In the genomic region with DNA sequence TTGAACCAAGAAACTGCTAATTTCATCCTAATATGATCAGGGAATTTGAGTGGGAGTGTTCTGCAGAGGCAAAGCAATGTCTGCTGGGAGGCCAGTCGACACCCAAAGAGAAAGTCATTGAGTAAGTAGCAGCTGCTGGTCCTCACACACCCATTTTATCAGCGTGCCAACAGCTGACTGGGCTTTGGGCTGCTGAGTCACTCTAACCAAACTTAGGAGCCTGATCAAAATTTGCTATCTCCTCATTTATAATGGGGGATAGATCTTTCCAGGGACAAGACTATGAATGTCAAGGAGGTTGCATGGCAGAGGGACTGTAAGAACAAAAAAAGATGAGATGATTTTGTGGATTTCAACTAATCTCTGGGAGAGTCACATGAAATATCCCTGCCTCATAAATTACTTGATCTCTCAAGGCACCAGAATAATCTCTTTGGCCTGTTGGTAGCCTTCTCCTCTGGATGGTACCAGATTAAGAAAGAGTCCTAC, we compare ENCODE assay signal across 8 cellular contexts. TPM values are rescaled to one million over a fixed set of nuclear protein-coding genes. Genes with fewer than 3 reads are reported as not detected.
DNase-seq lines count a peak whose midpoint lies in the region; ATAC-seq and TF ChIP-seq lines count a peak whose summit lies in the region.

No MANE protein-coding gene starts in this region.

- H3K9me3 ChIP-seq in sigmoid colon: no peaks in the 10 kb centered on the region

- peak overlapping the region; percentile 35 to 69 (median 66) for H3K27ac ChIP-seq in sigmoid colon

- DNase-seq in EH (ENCODE audit: low read depth) (peak; percentile 87), NCI-H460 (ENCODE audit: extremely low read depth, low read depth) (peak; percentile 67), cardiac septum (ENCODE audit: low spot score) (peak; percentile 81), sigmoid colon (peak; percentile 83), NCI-H128 (lab: John Stamatoyannopoulos, UW; ENCODE audit: unreplicated experiment) (no peak)
- DNase-seq in activated T-helper 9 cell treated with anti-CD3 and anti-CD28 coated beads, Interleukin-2, amount 50 U/mL, for 16 hours (ENCODE audit: low read depth): peak; percentile 9

- H3K36me3 ChIP-seq in sigmoid colon: no peaks in the 10 kb centered on the region

- TF ChIP-seq POLR2A in sigmoid colon (IDR thresholded peaks at IDR 0.05): no peak

- TF ChIP-seq CTCF in sigmoid colon (IDR thresholded peaks at IDR 0.05): no peak

- ATAC-seq in GM21825 (IDR thresholded peaks at IDR 0.05; ENCODE audit: unreplicated experiment) (peak; percentile 27), GM19455 (IDR thresholded peaks at IDR 0.05; ENCODE audit: unreplicated experiment) (no peak)

- H3K4me1 ChIP-seq in sigmoid colon: peaks cover 0 to 58% (median 48%) of the 10 kb centered on the region in 4 donors

- 0 to 7% methylated on average over 2 of the region's 2 CpGs for WGBS in sigmoid colon, 2 donors

- no peaks in the 10 kb centered on the region for H3K27me3 ChIP-seq in sigmoid colon

- intact Hi-C loops in cardiac septum (cut with DNase I): no loop called here
- intact Hi-C loops in sigmoid colon (cut with DNase I): no loop called here

- TF ChIP-seq EP300 in sigmoid colon (IDR thresholded peaks at IDR 0.05): no peak

- no peak overlapping the region for H3K4me3 ChIP-seq in sigmoid colon

RNA-seq across cellular contexts. Expression of a gene that starts 32.9 kb away (rescaled TPM):
- total RNA-seq in NCI-H460 (2014; rRNA removed; shearing (Covaris generic)): not detected in 2 replicates
- not detected in 2 replicates for polyA plus RNA-seq in NCI-H460 (2014; cell fraction: nucleus; rRNA removed)
- total RNA-seq in cardiac septum (not detected), sigmoid colon (not detected)
- not detected for polyA plus RNA-seq in sigmoid colon

RNA-seq across cellular contexts. Expression of a gene that starts 35.9 kb away (rescaled TPM):
- 18.0 and 23.8 TPM in 2 replicates for total RNA-seq in NCI-H460 (2014; rRNA removed; shearing (Covaris generic))
- 38.1 and 45.3 TPM in 2 replicates for polyA plus RNA-seq in NCI-H460 (2014; cell fraction: nucleus; rRNA removed)
- total RNA-seq in cardiac septum (48.5 TPM), sigmoid colon (10 to 100 TPM; 18.5 to 33.5 (median 23.1) TPM)
- 10 to 100 TPM; 17.5 to 19.2 (median 18.0) TPM for polyA plus RNA-seq in sigmoid colon
